In the genomic region with DNA sequence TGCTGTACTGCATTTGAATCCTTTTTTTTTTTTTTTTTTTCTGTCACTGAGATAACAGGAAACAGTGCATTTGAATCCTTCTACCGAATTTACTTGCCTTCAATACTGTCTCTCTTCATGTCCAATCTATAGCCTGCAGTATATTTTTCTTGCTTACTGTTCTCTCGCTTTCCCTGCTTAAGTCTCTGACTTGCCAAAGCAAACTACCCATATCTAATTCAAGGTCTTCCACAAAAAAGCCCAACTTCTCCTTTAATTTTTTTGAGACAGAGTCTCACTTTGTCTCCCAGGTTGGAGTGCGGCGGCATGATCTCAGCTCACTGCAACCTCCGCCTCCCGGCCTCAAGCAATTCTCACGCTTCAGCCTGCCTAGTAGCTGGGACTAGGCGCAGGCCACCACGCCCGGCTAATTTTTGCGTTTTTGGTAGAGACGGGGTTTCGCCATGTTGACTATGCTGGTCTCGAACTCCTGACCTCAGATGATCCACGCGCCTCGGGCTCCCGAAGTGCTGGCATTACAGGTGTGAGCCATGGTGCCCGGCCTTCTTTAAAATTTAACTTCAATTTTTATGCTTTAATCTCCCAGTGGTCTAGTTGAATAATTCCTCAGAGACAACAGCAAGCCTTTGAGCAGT, we compare ENCODE assay signal across 8 cellular contexts. TPM values are rescaled to one million over a fixed set of nuclear protein-coding genes. Genes with fewer than 3 reads are reported as not detected.
A peak's percentile ranks its signal among the peaks of the same experiment; 100 is the strongest.
DNase-seq lines count a peak whose midpoint lies in the region; ATAC-seq, FAIRE-seq and TF ChIP-seq lines count a peak whose summit lies in the region.

No MANE protein-coding gene starts in this region.

- H3K9me2 ChIP-seq in PC-9 (ENCODE audit: insufficient read depth) = no peaks in the 10 kb centered on the region

- no peak for DNase-seq in GM06990 (ENCODE audit: extremely low read depth, insufficient read length)
- peak; percentile 3 to 34 for DNase-seq in PC-9
- peak; percentile 51 for DNase-seq in epithelial cell of esophagus (ENCODE audit: low read depth)
- DNase-seq in pancreas = peak in 1 of 6 donors; percentile 15
- no peak for DNase-seq in KG1 (lab: John Stamatoyannopoulos, UW)
- DNase-seq in GM13977 (ENCODE audit: low spot score) = no peak
- DNase-seq in islet precursor cell = no peak

- POLR2A ChIA-PET in PC-9 (lab: Charles Lee; ENCODE audit: unreplicated experiment) = no interaction called here

- H3K4me2 ChIP-seq in PC-9 = peak overlapping the region; percentile 92

- H3K27ac ChIP-seq in PC-9 (no peak overlapping the region), pancreas (no peak overlapping the region)

- CTCF ChIA-PET in PC-9 (lab: Charles Lee) = no interaction called here

- peaks cover 59% of the 10 kb centered on the region for H3K79me2 ChIP-seq in PC-9 (ENCODE audit: low read depth)

- in situ Hi-C loops in GM13977 (cut with MboI; ENCODE audit: low pct_unique_long_range_greater_than_20kb, low sequenced_read_pairs, unreplicated experiment) = no loop called here

- no TSS peak for BruUV-seq in PC-9 (replicated peaks; lab: Mats Ljungman, UMichigan)

- intact Hi-C loops in PC-9 (cut with micrococcal nuclease; ENCODE audit: unreplicated experiment) (loop anchor here (5.0 kb wide), 1 partner anchor 480 kb away; a partner anchor contains a TSS), pancreas (cut with DNase I) (no loop called here)

- peak overlapping the region; percentile 89 for H2AFZ ChIP-seq in PC-9

- H3K4me3 ChIP-seq in GM06990 (replicated peaks; ENCODE audit: low read depth, low read length) (peak overlapping the region; percentile 84), PC-9 (peak overlapping the region; percentile 77), epithelial cell of esophagus (ENCODE audit: low read length) (peak overlapping the region; percentile 99), pancreas (peak overlapping the region; percentile 66 to 92 (median 78))

- WGBS in pancreas, 2 donors = 23 to 25% methylated on average over 19 of the region's 19 CpGs

- H3K9me3 ChIP-seq in PC-9 (ENCODE audit: insufficient read depth, low read depth) (no peaks in the 10 kb centered on the region), pancreas (no peaks in the 10 kb centered on the region)

- peaks cover 30% of the 10 kb centered on the region for H3K4me1 ChIP-seq in PC-9 (replicated peaks; ENCODE audit: insufficient read depth)
- H3K4me1 ChIP-seq in pancreas = peaks cover 15 to 25% (median 15%) of the 10 kb centered on the region in 3 donors

- peaks cover 12% of the 10 kb centered on the region; the same call in 1 of the 2 replicates for H3F3A ChIP-seq in PC-9 (ENCODE audit: insufficient read depth, low read depth)

- no peak for TF ChIP-seq CTCF in GM06990 (IDR thresholded peaks at IDR 0.05; ENCODE audit: insufficient read depth, low read length, poor library complexity, severe bottlenecking)
- no peak for TF ChIP-seq CTCF in PC-9 (conservative IDR thresholded peaks at IDR 0.05)
- TF ChIP-seq CTCF in epithelial cell of esophagus (IDR thresholded peaks at IDR 0.05; ENCODE audit: insufficient read depth, low read depth, low read length, missing control alignments) = no peak
- no peak for TF ChIP-seq CTCF in pancreas (IDR thresholded peaks at IDR 0.05)
- no peak for TF ChIP-seq CTCF in GM13977 (IDR thresholded peaks at IDR 0.05; ENCODE audit: extremely low read depth, insufficient read depth, missing control alignments)

- H3K36me3 ChIP-seq in GM06990 (ENCODE audit: control insufficient read depth, insufficient read depth, low read length) = peaks cover 11% of the 10 kb centered on the region
- peaks cover 7% of the 10 kb centered on the region; the same call in 1 of the 2 replicates for H3K36me3 ChIP-seq in PC-9 (ENCODE audit: low read depth)
- H3K36me3 ChIP-seq in pancreas = peaks cover 0 to 23% (median 12%) of the 10 kb centered on the region in 3 donors

- no peak for FAIRE-seq in pancreas (lab: Jason Lieb, UNC)

- peaks cover 3% of the 10 kb centered on the region; the same call in 1 of the 2 replicates for H4K20me1 ChIP-seq in PC-9 (ENCODE audit: insufficient read depth)

- H3K27me3 ChIP-seq in GM06990 (replicated peaks; ENCODE audit: control insufficient read depth, insufficient read depth, low read length) = no peaks in the 10 kb centered on the region
- no peaks in the 10 kb centered on the region for H3K27me3 ChIP-seq in PC-9 (ENCODE audit: insufficient read depth, low read depth)
- H3K27me3 ChIP-seq in pancreas = no peaks in the 10 kb centered on the region

- no peak for ATAC-seq in pancreas
- no peak for ATAC-seq in HG03342 (IDR thresholded peaks at IDR 0.05; ENCODE audit: unreplicated experiment)

RNA-seq across cellular contexts. Expression of a gene that starts 0.9 kb away (rescaled TPM):
- 20.4 and 20.5 TPM in 2 replicates for total RNA-seq in PC-9 (2021)
- total RNA-seq in pancreas = 10 to 100 TPM; 11.3 to 17.3 (median 15.9) TPM
- polyA plus RNA-seq in pancreas = 10 to 100 TPM; 18.2 to 27.4 TPM

RNA-seq across cellular contexts. Expression of a gene that starts 1.0 kb away (rescaled TPM):
- total RNA-seq in PC-9 (2021) (198 and 230 TPM in 2 replicates), pancreas (100 to 1,000 TPM; 113 to 150 (median 132) TPM)
- polyA plus RNA-seq in pancreas = 100 to 1,000 TPM; 376 to 488 TPM

RNA-seq across cellular contexts. Expression of a gene that starts 29.5 kb away (rescaled TPM):
- total RNA-seq in PC-9 (2021) = 3.9 and 4.2 TPM in 2 replicates
- 1 to 10 TPM; 1.4 to 2.6 (median 1.9) TPM for total RNA-seq in pancreas
- 1 to 10 TPM; 1.3 to 1.9 TPM for polyA plus RNA-seq in pancreas

RNA-seq across cellular contexts. Expression of a gene that starts 46.4 kb away (rescaled TPM):
- total RNA-seq in PC-9 (2021) = 4.5 and 7.1 TPM in 2 replicates
- 1 to 10 TPM; 4.6 to 6.7 (median 5.2) TPM for total RNA-seq in pancreas
- 1 to 10 TPM; 3.8 to 5.3 TPM for polyA plus RNA-seq in pancreas

RNA-seq across cellular contexts. Expression of a gene that starts 54.9 kb away (rescaled TPM):
- total RNA-seq in PC-9 (2021) (46.3 and 54.1 TPM in 2 replicates), pancreas (10 to 100 TPM in 1 of 6 donors, 1 to 10 TPM in 5; 1.1 to 14.0 (median 4.1) TPM)
- 1 to 10 TPM; 7.0 to 7.7 TPM for polyA plus RNA-seq in pancreas

Comparison
In these comparisons a context has a peak if more than half of its experiments do, and no peak if none do; other contexts are left out.
1. DNase-seq: peak in PC-9 (2 of 2) and epithelial cell of esophagus (single experiment); none in GM06990 (single experiment), KG1 (single experiment), GM13977 (single experiment) and islet precursor cell (single experiment).
2. Peak in every context shown above with its lines, with median percentiles within 50 percentile points of each other: H3K4me3 ChIP-seq.